ENCODE assay signal across 25 cellular contexts in the genomic region with DNA sequence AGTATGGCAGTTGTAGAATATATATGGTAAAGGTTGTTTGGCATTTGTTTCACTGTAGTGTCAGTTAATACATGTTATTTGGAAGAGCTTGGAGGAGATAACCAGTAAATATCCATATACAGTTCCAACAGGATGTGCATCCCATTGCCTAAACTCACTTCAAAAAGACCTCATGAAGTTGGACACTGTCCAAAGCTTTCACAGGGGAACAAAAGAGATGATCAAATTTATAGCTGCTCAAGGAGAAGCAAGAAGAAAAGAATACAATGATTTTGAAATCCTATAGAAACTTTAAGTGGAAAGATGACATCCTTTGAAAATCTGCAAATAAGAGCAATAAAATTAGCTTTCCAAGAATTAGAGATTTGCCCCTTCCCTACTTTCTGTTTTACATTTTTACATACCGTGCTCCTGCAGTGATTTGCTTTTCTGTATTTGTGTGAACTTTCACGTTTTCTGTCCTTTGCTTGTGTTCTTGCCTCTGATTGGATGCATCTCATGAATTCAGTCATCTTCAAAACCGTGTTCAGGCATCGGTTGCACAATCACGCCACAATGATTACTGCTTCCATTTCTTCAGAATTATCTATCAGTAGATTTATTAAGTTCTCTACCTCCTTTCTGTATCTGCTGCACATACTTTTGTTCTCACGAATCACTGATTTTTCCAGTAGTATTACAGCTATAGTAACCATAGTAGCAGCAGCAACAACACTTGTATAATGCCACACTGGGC.
DNase-seq lines count a peak whose midpoint lies in the region; ATAC-seq and TF ChIP-seq lines count a peak whose summit lies in the region.
"Had no signal": no experiment of that assay in that cellular context is flagged by ENCODE, and none has a peak within 500 bp of the region (broad histone marks: within the 10 kb centered on the region; RNA-seq: fewer than 3 reads in every experiment).

No MANE protein-coding gene starts in this region.

- no peaks in the 10 kb centered on the region for H3K4me1 Mint-ChIP-seq in stimulated activated effector memory CD8-positive, alpha-beta T cell treated with anti-CD3 and anti-CD28 coated beads, Interleukin-12 subunit alpha, Interleukin-12 subunit beta, amount 100 ng/mL, for 72 hours
- H3K4me1 Mint-ChIP-seq in endothelial cell (ENCODE audit: unreplicated experiment), result no peaks in the 10 kb centered on the region
- H3K4me1 Mint-ChIP-seq: CD14-positive monocyte had no signal

- no peak overlapping the region for H2BK12ac ChIP-seq in neuronal stem cell (ENCODE audit: low read length)

- no peak overlapping the region for H3K27ac ChIP-seq in neuronal stem cell (replicated peaks; ENCODE audit: low read length)
- H3K27ac ChIP-seq: body of pancreas, stomach, tibial artery had no signal

- H2AFZ ChIP-seq in neuronal stem cell (ENCODE audit: low read length), result no peak overlapping the region

- H3K18ac ChIP-seq in neuronal stem cell (ENCODE audit: low read length), result no peak overlapping the region

- no CpG with 5 or more reads among the region's 6 CpGs for WGBS in neuronal stem cell (ENCODE audit: extremely low coverage in 2 of 2, insufficient read length in 2 of 2, insufficient replicate concordance in 1 of 2), 2 donors

- no peaks in the 10 kb centered on the region for H3K27me3 Mint-ChIP-seq in endothelial cell (ENCODE audit: unreplicated experiment)

- H3K4ac ChIP-seq in neuronal stem cell (ENCODE audit: low read length), result no peak overlapping the region

- peaks cover 0 to 5% of the 10 kb centered on the region in 2 donors for H3K4me1 ChIP-seq in neuronal stem cell (ENCODE audit: control insufficient read depth in 2 of 2, insufficient read depth in 1 of 2, low read depth in 1 of 2, low read length in 2 of 2)
- H3K4me1 ChIP-seq: body of pancreas, tibial artery had no signal

- H3K14ac ChIP-seq in neuronal stem cell (ENCODE audit: low read length), result no peak overlapping the region

- H3K9ac ChIP-seq in neuronal stem cell (ENCODE audit: low read depth, low read length, poor library complexity), result no peak overlapping the region

- H3K4me2 ChIP-seq in neuronal stem cell (ENCODE audit: insufficient read depth, low read length, poor library complexity, severe bottlenecking), result no peak overlapping the region

- H3K27ac Mint-ChIP-seq in stimulated activated effector memory CD8-positive, alpha-beta T cell treated with anti-CD3 and anti-CD28 coated beads, Interleukin-12 subunit alpha, Interleukin-12 subunit beta, amount 100 ng/mL, for 72 hours, result no peak overlapping the region
- no peak overlapping the region for H3K27ac Mint-ChIP-seq in endothelial cell (ENCODE audit: unreplicated experiment)
- H3K27ac Mint-ChIP-seq: activated naive CD4-positive, alpha-beta T cell treated with anti-CD3 and anti-CD28 coated beads, Interleukin-2, amount 50 U/mL, for 72 hours; CD14-positive monocyte; HFFc6 had no signal

- H4K8ac ChIP-seq in neuronal stem cell (ENCODE audit: low read depth, low read length), result no peak overlapping the region

- H3K79me1 ChIP-seq in neuronal stem cell (ENCODE audit: low read depth, low read length), result no peaks in the 10 kb centered on the region

- H3K9me3 ChIP-seq in neuronal stem cell (replicated peaks in 1 of 2; ENCODE audit: control insufficient read depth in 2 of 2, insufficient read depth in 1 of 2, low read depth in 1 of 2, low read length in 2 of 2), result peaks cover 0 to 3% of the 10 kb centered on the region in 2 donors
- H3K9me3 ChIP-seq: body of pancreas, stomach, tibial artery had no signal

- no peak overlapping the region for H4K91ac ChIP-seq in neuronal stem cell (ENCODE audit: low read depth, low read length, poor library complexity)

- TF ChIP-seq CTCF in endothelial cell (IDR thresholded peaks at IDR 0.05; ENCODE audit: unreplicated experiment), result no peak

- H3K9me3 Mint-ChIP-seq in stimulated activated effector memory CD8-positive, alpha-beta T cell treated with anti-CD3 and anti-CD28 coated beads, Interleukin-12 subunit alpha, Interleukin-12 subunit beta, amount 100 ng/mL, for 72 hours, result peaks cover 3% of the 10 kb centered on the region
- H3K9me3 Mint-ChIP-seq in endothelial cell (ENCODE audit: unreplicated experiment), result no peaks in the 10 kb centered on the region
- H3K9me3 Mint-ChIP-seq: activated naive CD4-positive, alpha-beta T cell treated with anti-CD3 and anti-CD28 coated beads, Interleukin-2, amount 50 U/mL, for 72 hours; HFFc6 had no signal

- no peak overlapping the region for H2BK15ac ChIP-seq in neuronal stem cell (ENCODE audit: low read length)

- H3K4me3 ChIP-seq in neuronal stem cell (ENCODE audit: low read length in 2 of 2), result no peak overlapping the region
- H3K4me3 ChIP-seq: body of pancreas, stomach, tibial artery had no signal

- ATAC-seq in stimulated activated effector memory CD8-positive, alpha-beta T cell treated with anti-CD3 and anti-CD28 coated beads, Interleukin-12 subunit alpha, Interleukin-12 subunit beta, amount 100 ng/mL, for 72 hours, result no peak
- ATAC-seq: activated naive CD4-positive, alpha-beta T cell treated with anti-CD3 and anti-CD28 coated beads, Interleukin-2, amount 50 U/mL, for 72 hours; body of pancreas; PC-3; sciatic nerve had no signal

- no peaks in the 10 kb centered on the region for H3K36me3 ChIP-seq in neuronal stem cell (replicated peaks in 1 of 2; ENCODE audit: control insufficient read depth in 2 of 2, insufficient read depth in 2 of 2, low read length in 2 of 2)
- H3K36me3 ChIP-seq: stomach, tibial artery had no signal

- H2AK5ac ChIP-seq in neuronal stem cell (ENCODE audit: low read depth, low read length), result no peak overlapping the region

- no peak overlapping the region for H3K4me3 Mint-ChIP-seq in stimulated activated effector memory CD8-positive, alpha-beta T cell treated with anti-CD3 and anti-CD28 coated beads, Interleukin-12 subunit alpha, Interleukin-12 subunit beta, amount 100 ng/mL, for 72 hours
- no peak overlapping the region for H3K4me3 Mint-ChIP-seq in endothelial cell (ENCODE audit: unreplicated experiment)
- H3K4me3 Mint-ChIP-seq: CD14-positive monocyte, HFFc6, neural crest cell had no signal

- H2BK120ac ChIP-seq in neuronal stem cell (ENCODE audit: low read depth, low read length), result no peak overlapping the region

- no peak overlapping the region for H3K23ac ChIP-seq in neuronal stem cell (ENCODE audit: low read depth, low read length, poor library complexity)

- peak; percentile 43 for DNase-seq in DMS153 (lab: John Stamatoyannopoulos, UW)
- DNase-seq in LHCN-M2 (ENCODE audit: low read depth), result peak; percentile 31
- DNase-seq in amniotic epithelial cell (ENCODE audit: low read depth), result peak; percentile 29
- peak; percentile 17 for DNase-seq in foreskin melanocyte
- no peak for DNase-seq in neuronal stem cell (ENCODE audit: low spot score)
- no peak for DNase-seq in stimulated activated effector memory CD8-positive, alpha-beta T cell treated with anti-CD3 and anti-CD28 coated beads, Interleukin-12 subunit alpha, Interleukin-12 subunit beta, amount 100 ng/mL, for 72 hours (ENCODE audit: low spot score in 2 of 2)
- no peak for DNase-seq in NCI-H1092 treated with DMSO at 0.1 percent for 48 hours (lab: John Stamatoyannopoulos, UW)
- DNase-seq in endothelial cell (ENCODE audit: low spot score), result no peak
- DNase-seq: activated CD4-positive, alpha-beta T cell treated with anti-CD3 and anti-CD28 coated beads, Interleukin-2, amount 50 U/mL, for 4 hours; activated CD8-positive, alpha-beta memory T cell treated with anti-CD3 and anti-CD28 coated beads, Interleukin-2, amount 50 U/mL, for 4 hours; body of pancreas; effector CD4-positive, alpha-beta T cell; HFFc6; islet precursor cell; NCI-H2107; NCI-H82; PC-3; SHP77; stomach; T-helper 9 cell; tibial artery had no signal

- H3K27me3 ChIP-seq in neuronal stem cell (ENCODE audit: control insufficient read depth in 3 of 3, insufficient read depth in 3 of 3, low read depth in 1 of 3, low read length in 3 of 3), result no peaks in the 10 kb centered on the region
- H3K27me3 ChIP-seq: body of pancreas, stomach, tibial artery had no signal

- H2BK5ac ChIP-seq in neuronal stem cell (ENCODE audit: low read length), result no peak overlapping the region

- H3K36me3 Mint-ChIP-seq in stimulated activated effector memory CD8-positive, alpha-beta T cell treated with anti-CD3 and anti-CD28 coated beads, Interleukin-12 subunit alpha, Interleukin-12 subunit beta, amount 100 ng/mL, for 72 hours, result no peaks in the 10 kb centered on the region
- H3K36me3 Mint-ChIP-seq in endothelial cell (ENCODE audit: low read depth, unreplicated experiment), result no peaks in the 10 kb centered on the region
- H3K36me3 Mint-ChIP-seq: activated naive CD4-positive, alpha-beta T cell treated with anti-CD3 and anti-CD28 coated beads, Interleukin-2, amount 50 U/mL, for 72 hours; CD14-positive monocyte had no signal

Comparison
In these comparisons a context has a peak if more than half of its experiments do, and no peak if none do; other contexts are left out.
1. DNase-seq: peak in DMS153 (single experiment), LHCN-M2 (single experiment), amniotic epithelial cell (single experiment) and foreskin melanocyte (single experiment); none in neuronal stem cell (single experiment), stimulated activated effector memory CD8-positive, alpha-beta T cell treated with anti-CD3 and anti-CD28 coated beads, Interleukin-12 subunit alpha, Interleukin-12 subunit beta, amount 100 ng/mL, for 72 hours (0 of 2), NCI-H1092 treated with DMSO at 0.1 percent for 48 hours (single experiment) and endothelial cell (single experiment).